Comparison of ENCODE assay signal across 1 cellular context in the genomic region with DNA sequence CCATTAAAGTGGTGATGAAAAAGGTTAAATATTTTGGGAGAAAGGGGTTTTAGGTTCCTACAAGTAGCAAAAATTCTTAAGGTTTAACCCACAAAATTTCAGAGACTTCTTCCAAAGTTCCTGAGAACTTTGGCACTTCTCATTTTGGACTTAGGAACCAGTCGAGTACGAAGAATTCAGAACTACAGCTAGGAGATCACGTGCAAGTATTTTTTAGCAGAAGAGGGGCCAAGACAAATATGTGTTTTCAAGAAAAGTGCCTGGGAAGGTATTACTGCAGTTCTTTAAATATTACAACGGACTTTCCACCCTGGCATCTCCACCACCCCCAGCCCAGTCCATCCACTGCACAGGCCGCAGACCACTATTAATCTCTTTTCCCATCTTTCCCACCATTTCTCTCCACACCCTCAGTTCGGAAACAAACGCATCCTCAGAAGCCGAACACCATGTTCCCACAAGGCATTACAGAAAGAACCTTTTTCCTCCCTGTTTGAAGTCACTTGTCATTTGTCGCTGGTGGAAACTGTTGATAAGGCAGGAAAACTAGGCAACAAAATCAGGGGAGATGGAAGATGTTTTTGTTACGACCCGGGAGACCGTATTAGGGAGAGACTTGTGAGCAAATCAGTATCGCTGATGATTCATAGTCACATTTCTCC.
TF ChIP-seq lines count a peak whose summit lies in the region.

No MANE protein-coding gene starts in this region.

TF ChIP-seq in H1, 55 proteins besides CTCF, POLR2A, EP300 and RAD21:
- TF ChIP-seq SUZ12 (IDR thresholded peaks at IDR 0.05; ENCODE audit: low read length) (no peak), CREB1 (IDR thresholded peaks at IDR 0.05) (no peak), ASH2L (IDR thresholded peaks at IDR 0.05; ENCODE audit: low read length) (no peak), SAP30 (IDR thresholded peaks at IDR 0.05; ENCODE audit: insufficient read depth, insufficient replicate concordance, low read length) (no peak)
- TF ChIP-seq, protein P1, sequence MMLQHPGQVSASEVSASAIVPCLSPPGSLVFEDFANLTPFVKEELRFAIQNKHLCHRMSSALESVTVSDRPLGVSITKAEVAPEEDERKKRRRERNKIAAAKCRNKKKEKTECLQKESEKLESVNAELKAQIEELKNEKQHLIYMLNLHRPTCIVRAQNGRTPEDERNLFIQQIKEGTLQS (IDR thresholded peaks at IDR 0.05; ENCODE audit: insufficient read depth, low read depth, low read length): no peak
- TF ChIP-seq, protein P2, sequence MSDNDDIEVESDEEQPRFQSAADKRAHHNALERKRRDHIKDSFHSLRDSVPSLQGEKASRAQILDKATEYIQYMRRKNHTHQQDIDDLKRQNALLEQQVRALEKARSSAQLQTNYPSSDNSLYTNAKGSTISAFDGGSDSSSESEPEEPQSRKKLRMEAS (IDR thresholded peaks at IDR 0.05): no peak
